Comparison of ENCODE assay signal across 1 cellular context in the genomic region with DNA sequence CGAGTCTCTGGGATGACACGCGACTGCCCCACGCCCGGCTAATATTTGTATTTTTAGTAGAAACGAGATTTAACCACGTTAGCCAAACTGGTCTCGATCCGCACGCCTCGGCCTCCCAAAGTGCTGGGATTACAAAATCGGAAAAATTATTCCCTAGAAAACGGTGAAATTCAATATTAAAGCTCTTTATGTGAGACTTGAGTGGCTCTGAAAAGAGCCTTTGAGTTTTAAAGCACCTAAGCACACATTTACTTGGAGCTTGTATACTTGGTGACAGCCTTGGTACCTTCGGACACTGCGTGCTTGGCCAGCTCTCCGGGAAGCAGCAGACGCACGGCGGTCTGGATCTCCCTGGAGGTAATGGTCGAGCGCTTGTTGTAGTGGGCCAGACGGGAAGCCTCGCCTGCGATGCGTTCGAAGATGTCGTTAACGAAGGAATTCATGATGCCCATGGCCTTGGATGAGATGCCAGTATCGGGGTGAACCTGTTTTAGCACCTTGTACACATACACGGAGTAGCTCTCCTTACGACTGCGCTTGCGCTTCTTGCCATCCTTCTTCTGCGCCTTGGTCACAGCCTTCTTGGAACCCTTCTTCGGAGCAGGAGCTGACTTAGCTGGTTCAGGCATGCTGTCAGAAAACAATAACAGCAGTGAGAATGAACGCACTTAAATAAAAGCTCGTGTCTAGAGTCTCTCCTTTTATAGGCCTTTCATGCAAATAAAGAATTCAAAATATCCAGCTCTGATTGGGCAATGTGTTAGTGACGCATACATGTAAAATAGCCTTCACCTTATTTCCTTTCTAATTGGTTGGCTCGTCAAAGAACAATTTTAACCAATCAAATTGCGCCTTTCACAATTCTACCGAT.
A peak's percentile ranks its signal among the peaks of the same experiment; 100 is the strongest.
TF ChIP-seq lines count a peak whose summit lies in the region.

No MANE protein-coding gene starts in this region.

TF ChIP-seq in GM12878, 131 proteins besides CTCF, POLR2A, EP300 and RAD21 (continued from another document and continues in another):
- no peak; the same call in 1 of the 2 replicates for TF ChIP-seq IRF4 (IDR thresholded peaks at IDR 0.05; ENCODE audit: low read depth, low read length)
- TF ChIP-seq, protein P1, sequence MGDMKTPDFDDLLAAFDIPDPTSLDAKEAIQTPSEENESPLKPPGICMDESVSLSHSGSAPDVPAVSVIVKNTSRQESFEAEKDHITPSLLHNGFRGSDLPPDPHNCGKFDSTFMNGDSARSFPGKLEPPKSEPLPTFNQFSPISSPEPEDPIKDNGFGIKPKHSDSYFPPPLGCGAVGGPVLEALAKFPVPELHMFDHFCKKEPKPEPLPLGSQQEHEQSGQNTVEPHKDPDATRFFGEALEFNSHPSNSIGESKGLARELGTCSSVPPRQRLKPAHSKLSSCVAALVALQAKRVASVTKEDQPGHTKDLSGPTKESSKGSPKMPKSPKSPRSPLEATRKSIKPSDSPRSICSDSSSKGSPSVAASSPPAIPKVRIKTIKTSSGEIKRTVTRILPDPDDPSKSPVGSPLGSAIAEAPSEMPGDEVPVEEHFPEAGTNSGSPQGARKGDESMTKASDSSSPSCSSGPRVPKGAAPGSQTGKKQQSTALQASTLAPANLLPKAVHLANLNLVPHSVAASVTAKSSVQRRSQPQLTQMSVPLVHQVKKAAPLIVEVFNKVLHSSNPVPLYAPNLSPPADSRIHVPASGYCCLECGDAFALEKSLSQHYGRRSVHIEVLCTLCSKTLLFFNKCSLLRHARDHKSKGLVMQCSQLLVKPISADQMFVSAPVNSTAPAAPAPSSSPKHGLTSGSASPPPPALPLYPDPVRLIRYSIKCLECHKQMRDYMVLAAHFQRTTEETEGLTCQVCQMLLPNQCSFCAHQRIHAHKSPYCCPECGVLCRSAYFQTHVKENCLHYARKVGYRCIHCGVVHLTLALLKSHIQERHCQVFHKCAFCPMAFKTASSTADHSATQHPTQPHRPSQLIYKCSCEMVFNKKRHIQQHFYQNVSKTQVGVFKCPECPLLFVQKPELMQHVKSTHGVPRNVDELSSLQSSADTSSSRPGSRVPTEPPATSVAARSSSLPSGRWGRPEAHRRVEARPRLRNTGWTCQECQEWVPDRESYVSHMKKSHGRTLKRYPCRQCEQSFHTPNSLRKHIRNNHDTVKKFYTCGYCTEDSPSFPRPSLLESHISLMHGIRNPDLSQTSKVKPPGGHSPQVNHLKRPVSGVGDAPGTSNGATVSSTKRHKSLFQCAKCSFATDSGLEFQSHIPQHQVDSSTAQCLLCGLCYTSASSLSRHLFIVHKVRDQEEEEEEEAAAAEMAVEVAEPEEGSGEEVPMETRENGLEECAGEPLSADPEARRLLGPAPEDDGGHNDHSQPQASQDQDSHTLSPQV (IDR thresholded peaks at IDR 0.05) = no peak
- TF ChIP-seq CREM (IDR thresholded peaks at IDR 0.05; ENCODE audit: low read depth) = peak; percentile 79; the same call in 1 of the 2 replicates
- peak; percentile 56 for TF ChIP-seq HDAC6 (IDR thresholded peaks at IDR 0.05; ENCODE audit: unreplicated experiment)
- peak; percentile 18; the same call in 1 of the 2 replicates for TF ChIP-seq SMARCA5 (IDR thresholded peaks at IDR 0.05)
- TF ChIP-seq GABPA (IDR thresholded peaks at IDR 0.05; ENCODE audit: low read depth) = no peak
- no peak for TF ChIP-seq MYC (IDR thresholded peaks at IDR 0.05; ENCODE audit: insufficient read depth, insufficient read length, insufficient replicate concordance, low read length, severe bottlenecking)
- 0 out of 2 replicates have a peak, but pooled peaks have one; percentile 10 for TF ChIP-seq ZNF207 (IDR thresholded peaks at IDR 0.05; ENCODE audit: borderline replicate concordance)
- TF ChIP-seq SP1 (IDR thresholded peaks at IDR 0.05; ENCODE audit: low read depth, low read length) = peak; percentile 81
- TF ChIP-seq ESRRA (IDR thresholded peaks at IDR 0.05; ENCODE audit: low read length) = no peak
- TF ChIP-seq, protein P2, sequence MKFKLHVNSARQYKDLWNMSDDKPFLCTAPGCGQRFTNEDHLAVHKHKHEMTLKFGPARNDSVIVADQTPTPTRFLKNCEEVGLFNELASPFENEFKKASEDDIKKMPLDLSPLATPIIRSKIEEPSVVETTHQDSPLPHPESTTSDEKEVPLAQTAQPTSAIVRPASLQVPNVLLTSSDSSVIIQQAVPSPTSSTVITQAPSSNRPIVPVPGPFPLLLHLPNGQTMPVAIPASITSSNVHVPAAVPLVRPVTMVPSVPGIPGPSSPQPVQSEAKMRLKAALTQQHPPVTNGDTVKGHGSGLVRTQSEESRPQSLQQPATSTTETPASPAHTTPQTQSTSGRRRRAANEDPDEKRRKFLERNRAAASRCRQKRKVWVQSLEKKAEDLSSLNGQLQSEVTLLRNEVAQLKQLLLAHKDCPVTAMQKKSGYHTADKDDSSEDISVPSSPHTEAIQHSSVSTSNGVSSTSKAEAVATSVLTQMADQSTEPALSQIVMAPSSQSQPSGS (IDR thresholded peaks at IDR 0.05; ENCODE audit: low read length) = peak; percentile 56; the same call in 1 of the 2 replicates
- TF ChIP-seq MTA3 (IDR thresholded peaks at IDR 0.05; ENCODE audit: borderline replicate concordance, low read length) = peak; percentile 99; the same call in 1 of the 2 replicates
- TF ChIP-seq ZZZ3 (IDR thresholded peaks at IDR 0.05; ENCODE audit: control insufficient read depth, insufficient read length, low read depth) = no peak
- TF ChIP-seq KAT2A (conservative IDR thresholded peaks at IDR 0.05; ENCODE audit: control insufficient read depth, low read depth, low read length) = peak; percentile 50; the same call in 1 of the 2 replicates
- no peak for TF ChIP-seq ZNF384 (IDR thresholded peaks at IDR 0.05; ENCODE audit: borderline replicate concordance, low read depth, low read length)
- TF ChIP-seq, protein P3, sequence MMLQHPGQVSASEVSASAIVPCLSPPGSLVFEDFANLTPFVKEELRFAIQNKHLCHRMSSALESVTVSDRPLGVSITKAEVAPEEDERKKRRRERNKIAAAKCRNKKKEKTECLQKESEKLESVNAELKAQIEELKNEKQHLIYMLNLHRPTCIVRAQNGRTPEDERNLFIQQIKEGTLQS (IDR thresholded peaks at IDR 0.05; ENCODE audit: borderline replicate concordance, extremely low read depth, low read depth, low read length) = no peak
- TF ChIP-seq TCF12 (IDR thresholded peaks at IDR 0.05; ENCODE audit: low read depth, low read length) = peak; percentile 64
- peak; percentile 80 for TF ChIP-seq MXI1 (IDR thresholded peaks at IDR 0.05; ENCODE audit: low read depth, low read length)
- TF ChIP-seq GATAD2B (conservative IDR thresholded peaks at IDR 0.05; ENCODE audit: low read depth) = no peak
- TF ChIP-seq WRNIP1 (IDR thresholded peaks at IDR 0.05; ENCODE audit: borderline replicate concordance, low read depth, low read length) = no peak
- TF ChIP-seq, protein P4, sequence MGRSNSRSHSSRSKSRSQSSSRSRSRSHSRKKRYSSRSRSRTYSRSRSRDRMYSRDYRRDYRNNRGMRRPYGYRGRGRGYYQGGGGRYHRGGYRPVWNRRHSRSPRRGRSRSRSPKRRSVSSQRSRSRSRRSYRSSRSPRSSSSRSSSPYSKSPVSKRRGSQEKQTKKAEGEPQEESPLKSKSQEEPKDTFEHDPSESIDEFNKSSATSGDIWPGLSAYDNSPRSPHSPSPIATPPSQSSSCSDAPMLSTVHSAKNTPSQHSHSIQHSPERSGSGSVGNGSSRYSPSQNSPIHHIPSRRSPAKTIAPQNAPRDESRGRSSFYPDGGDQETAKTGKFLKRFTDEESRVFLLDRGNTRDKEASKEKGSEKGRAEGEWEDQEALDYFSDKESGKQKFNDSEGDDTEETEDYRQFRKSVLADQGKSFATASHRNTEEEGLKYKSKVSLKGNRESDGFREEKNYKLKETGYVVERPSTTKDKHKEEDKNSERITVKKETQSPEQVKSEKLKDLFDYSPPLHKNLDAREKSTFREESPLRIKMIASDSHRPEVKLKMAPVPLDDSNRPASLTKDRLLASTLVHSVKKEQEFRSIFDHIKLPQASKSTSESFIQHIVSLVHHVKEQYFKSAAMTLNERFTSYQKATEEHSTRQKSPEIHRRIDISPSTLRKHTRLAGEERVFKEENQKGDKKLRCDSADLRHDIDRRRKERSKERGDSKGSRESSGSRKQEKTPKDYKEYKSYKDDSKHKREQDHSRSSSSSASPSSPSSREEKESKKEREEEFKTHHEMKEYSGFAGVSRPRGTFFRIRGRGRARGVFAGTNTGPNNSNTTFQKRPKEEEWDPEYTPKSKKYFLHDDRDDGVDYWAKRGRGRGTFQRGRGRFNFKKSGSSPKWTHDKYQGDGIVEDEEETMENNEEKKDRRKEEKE (IDR thresholded peaks at IDR 0.05) = 0 out of 2 replicates have a peak, but pooled peaks have one; percentile 48
- TF ChIP-seq, protein P5, sequence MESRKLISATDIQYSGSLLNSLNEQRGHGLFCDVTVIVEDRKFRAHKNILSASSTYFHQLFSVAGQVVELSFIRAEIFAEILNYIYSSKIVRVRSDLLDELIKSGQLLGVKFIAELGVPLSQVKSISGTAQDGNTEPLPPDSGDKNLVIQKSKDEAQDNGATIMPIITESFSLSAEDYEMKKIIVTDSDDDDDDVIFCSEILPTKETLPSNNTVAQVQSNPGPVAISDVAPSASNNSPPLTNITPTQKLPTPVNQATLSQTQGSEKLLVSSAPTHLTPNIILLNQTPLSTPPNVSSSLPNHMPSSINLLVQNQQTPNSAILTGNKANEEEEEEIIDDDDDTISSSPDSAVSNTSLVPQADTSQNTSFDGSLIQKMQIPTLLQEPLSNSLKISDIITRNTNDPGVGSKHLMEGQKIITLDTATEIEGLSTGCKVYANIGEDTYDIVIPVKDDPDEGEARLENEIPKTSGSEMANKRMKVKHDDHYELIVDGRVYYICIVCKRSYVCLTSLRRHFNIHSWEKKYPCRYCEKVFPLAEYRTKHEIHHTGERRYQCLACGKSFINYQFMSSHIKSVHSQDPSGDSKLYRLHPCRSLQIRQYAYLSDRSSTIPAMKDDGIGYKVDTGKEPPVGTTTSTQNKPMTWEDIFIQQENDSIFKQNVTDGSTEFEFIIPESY (IDR thresholded peaks at IDR 0.05) = no peak; the same call in 1 of the 2 replicates
- TF ChIP-seq YBX1 (IDR thresholded peaks at IDR 0.05) = no peak
- TF ChIP-seq KDM1A (IDR thresholded peaks at IDR 0.05; ENCODE audit: borderline replicate concordance) = no peak
- no peak for TF ChIP-seq ZNF24 (IDR thresholded peaks at IDR 0.05)
- no peak for TF ChIP-seq SUZ12 (IDR thresholded peaks at IDR 0.05; ENCODE audit: unreplicated experiment)
- TF ChIP-seq, protein P6, sequence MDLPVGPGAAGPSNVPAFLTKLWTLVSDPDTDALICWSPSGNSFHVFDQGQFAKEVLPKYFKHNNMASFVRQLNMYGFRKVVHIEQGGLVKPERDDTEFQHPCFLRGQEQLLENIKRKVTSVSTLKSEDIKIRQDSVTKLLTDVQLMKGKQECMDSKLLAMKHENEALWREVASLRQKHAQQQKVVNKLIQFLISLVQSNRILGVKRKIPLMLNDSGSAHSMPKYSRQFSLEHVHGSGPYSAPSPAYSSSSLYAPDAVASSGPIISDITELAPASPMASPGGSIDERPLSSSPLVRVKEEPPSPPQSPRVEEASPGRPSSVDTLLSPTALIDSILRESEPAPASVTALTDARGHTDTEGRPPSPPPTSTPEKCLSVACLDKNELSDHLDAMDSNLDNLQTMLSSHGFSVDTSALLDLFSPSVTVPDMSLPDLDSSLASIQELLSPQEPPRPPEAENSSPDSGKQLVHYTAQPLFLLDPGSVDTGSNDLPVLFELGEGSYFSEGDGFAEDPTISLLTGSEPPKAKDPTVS (IDR thresholded peaks at IDR 0.05; ENCODE audit: low read depth, low read length) = 0 out of 2 replicates have a peak, but pooled peaks have one; percentile 33
- TF ChIP-seq TAF1 (IDR thresholded peaks at IDR 0.05; ENCODE audit: borderline replicate concordance, low read depth, low read length) = peak; percentile 92; the same call in 1 of the 2 replicates
- peak; percentile 97 for TF ChIP-seq ZBED1 (IDR thresholded peaks at IDR 0.05; ENCODE audit: borderline replicate concordance)
- TF ChIP-seq, protein P7, sequence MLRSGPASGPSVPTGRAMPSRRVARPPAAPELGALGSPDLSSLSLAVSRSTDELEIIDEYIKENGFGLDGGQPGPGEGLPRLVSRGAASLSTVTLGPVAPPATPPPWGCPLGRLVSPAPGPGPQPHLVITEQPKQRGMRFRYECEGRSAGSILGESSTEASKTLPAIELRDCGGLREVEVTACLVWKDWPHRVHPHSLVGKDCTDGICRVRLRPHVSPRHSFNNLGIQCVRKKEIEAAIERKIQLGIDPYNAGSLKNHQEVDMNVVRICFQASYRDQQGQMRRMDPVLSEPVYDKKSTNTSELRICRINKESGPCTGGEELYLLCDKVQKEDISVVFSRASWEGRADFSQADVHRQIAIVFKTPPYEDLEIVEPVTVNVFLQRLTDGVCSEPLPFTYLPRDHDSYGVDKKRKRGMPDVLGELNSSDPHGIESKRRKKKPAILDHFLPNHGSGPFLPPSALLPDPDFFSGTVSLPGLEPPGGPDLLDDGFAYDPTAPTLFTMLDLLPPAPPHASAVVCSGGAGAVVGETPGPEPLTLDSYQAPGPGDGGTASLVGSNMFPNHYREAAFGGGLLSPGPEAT (IDR thresholded peaks at IDR 0.05; ENCODE audit: low read depth) = peak; percentile 9; the same call in 1 of the 2 replicates
- TF ChIP-seq LARP7 (IDR thresholded peaks at IDR 0.05) = 0 out of 2 replicates have a peak, but pooled peaks have one; percentile 44
- no peak for TF ChIP-seq HDGF (IDR thresholded peaks at IDR 0.05)
- TF ChIP-seq, protein P8, sequence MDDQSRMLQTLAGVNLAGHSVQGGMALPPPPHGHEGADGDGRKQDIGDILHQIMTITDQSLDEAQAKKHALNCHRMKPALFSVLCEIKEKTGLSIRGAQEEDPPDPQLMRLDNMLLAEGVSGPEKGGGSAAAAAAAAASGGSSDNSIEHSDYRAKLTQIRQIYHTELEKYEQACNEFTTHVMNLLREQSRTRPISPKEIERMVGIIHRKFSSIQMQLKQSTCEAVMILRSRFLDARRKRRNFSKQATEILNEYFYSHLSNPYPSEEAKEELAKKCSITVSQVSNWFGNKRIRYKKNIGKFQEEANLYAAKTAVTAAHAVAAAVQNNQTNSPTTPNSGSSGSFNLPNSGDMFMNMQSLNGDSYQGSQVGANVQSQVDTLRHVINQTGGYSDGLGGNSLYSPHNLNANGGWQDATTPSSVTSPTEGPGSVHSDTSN (IDR thresholded peaks at IDR 0.05; ENCODE audit: insufficient replicate concordance, low read depth, low read length) = peak; percentile 43
- TF ChIP-seq PAX5 (IDR thresholded peaks at IDR 0.05; ENCODE audit: borderline replicate concordance, low read depth, low read length) = 0 out of 2 replicates have a peak, but pooled peaks have one; percentile 31
- TF ChIP-seq DPF2 (IDR thresholded peaks at IDR 0.05) = no peak
- no peak for TF ChIP-seq CHD4 (IDR thresholded peaks at IDR 0.05)
- peak; percentile 99 for TF ChIP-seq PML (IDR thresholded peaks at IDR 0.05; ENCODE audit: low read length)
- no peak; the same call in 1 of the 2 replicates for TF ChIP-seq FOXM1 (IDR thresholded peaks at IDR 0.05; ENCODE audit: low read depth, low read length)
- TF ChIP-seq NR2C2 (IDR thresholded peaks at IDR 0.05; ENCODE audit: borderline replicate concordance, control insufficient read depth, insufficient read length, low read depth) = no peak
- 0 out of 2 replicates have a peak, but pooled peaks have one; percentile 14 for TF ChIP-seq EED (IDR thresholded peaks at IDR 0.05; ENCODE audit: low read depth)
- TF ChIP-seq POLR2AphosphoS5 (IDR thresholded peaks at IDR 0.05; ENCODE audit: low read length) = peak; percentile 99
- TF ChIP-seq ZNF217 (IDR thresholded peaks at IDR 0.05) = no peak
